1 cellular context compared by ENCODE assay signal in the genomic region with DNA sequence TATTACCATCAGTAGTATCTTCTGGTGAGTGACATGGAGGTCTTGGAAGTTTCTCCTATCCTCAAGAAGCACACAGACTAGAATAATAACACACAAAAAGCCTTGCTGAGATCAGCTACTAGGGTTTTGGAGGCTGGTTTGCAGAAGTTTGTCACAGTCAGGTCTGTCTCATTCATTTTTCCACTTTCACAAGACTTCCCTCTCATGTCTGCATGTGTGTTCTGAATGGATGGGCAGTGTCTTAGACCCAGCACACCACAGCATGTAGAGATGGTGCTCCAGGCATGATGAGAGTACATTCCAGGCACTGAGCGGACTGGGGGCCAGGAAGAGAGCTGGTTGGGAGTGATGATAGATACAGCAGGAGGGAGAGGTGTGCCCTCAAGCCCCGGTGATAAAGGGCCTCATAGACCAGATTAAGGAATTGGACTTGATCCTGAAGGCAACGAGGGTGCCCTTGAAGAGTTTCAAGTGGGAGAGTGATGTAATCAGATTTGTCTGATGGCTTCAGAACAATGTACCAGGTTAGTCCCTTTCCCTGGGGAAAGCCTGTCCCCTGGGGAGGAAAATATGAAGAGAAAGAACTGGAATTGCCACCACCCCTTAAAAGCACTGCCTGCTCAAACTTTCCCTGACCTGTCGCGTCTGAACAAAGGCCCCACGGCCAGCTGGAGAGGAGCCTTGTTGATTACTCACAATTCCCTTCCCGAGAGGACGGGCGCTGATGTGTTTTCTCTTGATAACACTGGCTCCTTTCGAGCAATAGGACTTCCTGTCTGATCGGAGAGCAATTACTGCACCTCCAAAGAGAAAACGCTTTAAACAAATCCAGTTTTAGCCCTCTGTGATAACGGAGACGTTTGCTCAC.
TF ChIP-seq lines count a peak whose summit lies in the region.

No MANE protein-coding gene starts in this region.

TF ChIP-seq in endothelial cell of umbilical vein, 7 proteins besides CTCF, POLR2A, EP300 and RAD21 (continued from another document):
- peak; percentile 80 for TF ChIP-seq JUN (IDR thresholded peaks at IDR 0.05; ENCODE audit: borderline replicate concordance, insufficient read depth, insufficient read length, low read depth)
